ENCODE assay signal across 1 cellular context in genomic region chr4:153082322-153083301, GRCh38.
TF ChIP-seq lines count a peak whose summit lies in the region.

No MANE protein-coding gene starts in this region.

TF ChIP-seq in A549, 52 proteins besides CTCF, POLR2A, EP300 and RAD21 (continued from another document):
- TF ChIP-seq PBX3 (IDR thresholded peaks at IDR 0.05) = no peak
- no peak for TF ChIP-seq RFX5 (IDR thresholded peaks at IDR 0.05)
- no peak for TF ChIP-seq KDM1A (IDR thresholded peaks at IDR 0.05; ENCODE audit: low read depth)
- no peak for TF ChIP-seq POLR2AphosphoS2 (conservative IDR thresholded peaks at IDR 0.05; ENCODE audit: low read length)
- TF ChIP-seq PHF8 (IDR thresholded peaks at IDR 0.05; ENCODE audit: borderline replicate concordance, low read depth) = no peak
- TF ChIP-seq CHD2 (IDR thresholded peaks at IDR 0.05; ENCODE audit: low read length, partially characterized antibody) = no peak
- no peak for TF ChIP-seq ATOH8 (CRISPR knock-in tag; IDR thresholded peaks at IDR 0.05; ENCODE audit: low read depth)
